Comparison of ENCODE assay signal across 11 cellular contexts in the genomic region with DNA sequence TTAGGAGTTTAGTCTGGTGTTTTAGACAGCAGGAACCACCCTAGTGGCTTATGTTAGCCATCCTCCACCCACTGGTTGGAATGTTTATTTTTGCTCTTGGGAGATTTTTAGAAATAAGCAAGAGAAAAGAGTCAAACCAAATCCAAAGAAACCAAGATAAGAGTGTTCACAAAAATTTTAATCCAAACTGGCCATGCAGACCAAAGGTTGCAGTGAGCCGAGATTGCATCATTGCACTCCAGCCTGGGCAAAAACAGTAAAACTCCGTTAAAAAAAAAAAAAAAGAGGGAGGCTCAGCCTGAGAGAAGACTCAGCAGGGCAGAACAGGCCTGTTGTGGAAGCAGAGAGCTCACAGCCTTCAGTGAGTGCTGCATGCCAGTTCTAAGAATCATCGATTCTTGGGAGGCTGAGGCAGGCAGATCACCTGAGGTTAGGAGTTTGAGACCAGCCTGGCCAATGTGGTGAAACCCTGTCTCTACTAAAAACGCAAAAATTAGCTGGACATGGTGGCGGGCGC. TPM values are rescaled to one million over a fixed set of nuclear protein-coding genes. Genes with fewer than 3 reads are reported as not detected.
DNase-seq lines count a peak whose midpoint lies in the region; ATAC-seq lines count a peak whose summit lies in the region.
"Had no signal": no experiment of that assay in that cellular context is flagged by ENCODE, and none has a peak within 500 bp of the region (broad histone marks: within the 10 kb centered on the region; RNA-seq: fewer than 3 reads in every experiment).

No MANE protein-coding gene starts in this region.

- DNase-seq in HT-29 (ENCODE audit: low spot score) (peak; percentile 16), amniotic stem cell (lab: John Stamatoyannopoulos, UW) (peak; percentile 32), left lobe of liver (ENCODE audit: low spot score) (peak; percentile 77), stromal cell of bone marrow (ENCODE audit: low read depth) (peak; percentile 57), occipital lobe (lab: John Stamatoyannopoulos, UW) (no peak), T-helper 1 cell (no peak)
- DNase-seq: activated CD4-positive, alpha-beta T cell treated with anti-CD3 and anti-CD28 coated beads for 36 hours; activated gamma-delta T cell treated with Interleukin-2 at 50 U/mL for 16 hours; NCI-H2107; SHP77 treated with DMSO at 0.1 percent for 48 hours had no signal

- peak; percentile 72 for ATAC-seq in left lobe of liver
- ATAC-seq in GM21515 (IDR thresholded peaks at IDR 0.05; ENCODE audit: unreplicated experiment): no peak
- ATAC-seq: activated CD4-positive, alpha-beta T cell treated with anti-CD3 and anti-CD28 coated beads for 36 hours had no signal

RNA-seq across cellular contexts. Expression of a gene that starts 12.2 kb away (rescaled TPM):
- 0.05 and 0.36 TPM in 2 replicates for total RNA-seq in HT-29 (2014; rRNA removed; shearing (Covaris generic))
- 0.53 TPM for total RNA-seq in left lobe of liver
- total RNA-seq in occipital lobe: 0.31 TPM

RNA-seq across cellular contexts. Expression of a gene that starts 20.0 kb away (rescaled TPM):
- 0.23 TPM in 1 of 2 replicates, not detected in the other for total RNA-seq in HT-29 (2014; rRNA removed; shearing (Covaris generic))
- 1.3 TPM for total RNA-seq in left lobe of liver
- not detected for total RNA-seq in occipital lobe
- total RNA-seq: activated CD4-positive, alpha-beta T cell treated with anti-CD3 and anti-CD28 coated beads for 36 hours had no signal

RNA-seq across cellular contexts. Expression of a gene that starts 32.5 kb away (rescaled TPM):
- total RNA-seq in HT-29 (2014; rRNA removed; shearing (Covaris generic)): 127 and 134 TPM in 2 replicates
- total RNA-seq in left lobe of liver (27.2 TPM), occipital lobe (35.7 TPM)

RNA-seq across cellular contexts. Expression of a gene that starts 48.3 kb away (rescaled TPM):
- total RNA-seq in HT-29 (2014; rRNA removed; shearing (Covaris generic)): 795 and 814 TPM in 2 replicates
- total RNA-seq in left lobe of liver: 101 TPM
- total RNA-seq in occipital lobe: 271 TPM

RNA-seq across cellular contexts. Expression of a gene that starts 54.0 kb away (rescaled TPM):
- total RNA-seq in HT-29 (2014; rRNA removed; shearing (Covaris generic)): 0.23 TPM in 1 of 2 replicates, not detected in the other
- total RNA-seq in left lobe of liver (0.33 TPM), occipital lobe (20.6 TPM)

Comparison
In these comparisons a context has a peak if more than half of its experiments do, and no peak if none do; other contexts are left out.
1. DNase-seq: peak in HT-29 (single experiment), amniotic stem cell (single experiment), left lobe of liver (single experiment) and stromal cell of bone marrow (single experiment); none in occipital lobe (single experiment) and T-helper 1 cell (0 of 5).